9 cellular contexts compared by ENCODE assay signal in the genomic region with DNA sequence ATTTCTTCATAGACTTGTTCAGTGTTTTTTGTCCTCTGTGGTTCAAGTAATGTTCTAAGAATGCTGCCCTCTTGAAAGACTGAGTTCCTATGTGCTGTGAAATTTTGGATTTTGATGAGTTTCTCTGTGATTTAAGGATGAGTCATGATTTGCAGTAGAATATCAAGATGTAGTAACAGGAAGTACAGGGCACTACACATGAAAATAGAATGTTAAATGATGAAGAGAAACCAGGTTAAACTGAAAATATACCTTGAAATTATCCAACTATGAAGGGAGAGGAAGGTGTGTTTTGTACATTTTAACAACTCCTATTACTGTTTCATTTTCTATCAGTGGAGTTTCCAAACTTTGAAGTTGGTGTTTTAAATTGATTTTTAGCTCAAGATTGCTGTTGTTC. TPM values are rescaled to one million over a fixed set of nuclear protein-coding genes. Genes with fewer than 3 reads are reported as not detected.
DNase-seq lines count a peak whose midpoint lies in the region; ATAC-seq and TF ChIP-seq lines count a peak whose summit lies in the region.
"Had no signal": no experiment of that assay in that cellular context is flagged by ENCODE, and none has a peak within 500 bp of the region (broad histone marks: within the 10 kb centered on the region; RNA-seq: fewer than 3 reads in every experiment).

No MANE protein-coding gene starts in this region.

- H3K36me3 Mint-ChIP-seq in stimulated activated effector memory CD8-positive, alpha-beta T cell treated with anti-CD3 and anti-CD28 coated beads, Interleukin-12 subunit alpha, Interleukin-12 subunit beta, amount 100 ng/mL, for 72 hours, result peaks cover 17% of the 10 kb centered on the region
- peaks cover 4% of the 10 kb centered on the region for H3K36me3 Mint-ChIP-seq in neural progenitor cell

- ATAC-seq in GM18519 (IDR thresholded peaks at IDR 0.05; ENCODE audit: low FRiP score, unreplicated experiment) (peak; percentile 30), Panc1 (no peak)
- ATAC-seq in stimulated activated effector memory CD8-positive, alpha-beta T cell treated with anti-CD3 and anti-CD28 coated beads, Interleukin-12 subunit alpha, Interleukin-12 subunit beta, amount 100 ng/mL, for 72 hours, result peak; percentile 58
- ATAC-seq: heart right ventricle had no signal

- no peaks in the 10 kb centered on the region for H3K27me3 Mint-ChIP-seq in neural progenitor cell (ENCODE audit: insufficient read depth, low read depth)

- in situ Hi-C loops in Panc1 (cut with HindIII; ENCODE audit: low pct_unique_long_range_greater_than_20kb, low sequenced_read_pairs), result no loop called here

- H3K9me3 ChIP-seq in Panc1 (ENCODE audit: control insufficient read depth, insufficient read depth, low read depth, low read length) (no peaks in the 10 kb centered on the region), neural progenitor cell (ENCODE audit: low read depth) (no peaks in the 10 kb centered on the region)
- H3K9me3 ChIP-seq: heart right ventricle had no signal

- no peaks in the 10 kb centered on the region; the same call in 1 of the 2 replicates for H3K36me3 ChIP-seq in Panc1 (ENCODE audit: control insufficient read depth, insufficient read depth, low read length)
- H3K36me3 ChIP-seq in neural progenitor cell, result no peaks in the 10 kb centered on the region

- H3K4me1 ChIP-seq in Panc1 (ENCODE audit: control insufficient read depth, insufficient read depth, low read length) (peaks cover 32% of the 10 kb centered on the region), neural progenitor cell (peaks cover 14% of the 10 kb centered on the region)

- peak overlapping the region; percentile 19 for H3K27ac Mint-ChIP-seq in stimulated activated effector memory CD8-positive, alpha-beta T cell treated with anti-CD3 and anti-CD28 coated beads, Interleukin-12 subunit alpha, Interleukin-12 subunit beta, amount 100 ng/mL, for 72 hours
- no peak overlapping the region for H3K27ac Mint-ChIP-seq in neural progenitor cell

- no peak for DNase-seq in Panc1 (ENCODE audit: low read depth, low spot score)
- DNase-seq in dermis blood vessel endothelial cell, result peak; percentile 63
- no peak for DNase-seq in stimulated activated effector memory CD8-positive, alpha-beta T cell treated with anti-CD3 and anti-CD28 coated beads, Interleukin-12 subunit alpha, Interleukin-12 subunit beta, amount 100 ng/mL, for 72 hours (ENCODE audit: low spot score in 2 of 2)
- DNase-seq in neural progenitor cell (ENCODE audit: low spot score), result no peak
- DNase-seq in DMS153 (lab: John Stamatoyannopoulos, UW), result no peak
- DNase-seq in NCI-H524 (lab: John Stamatoyannopoulos, UW), result no peak
- no peak for DNase-seq in globus pallidus (ENCODE audit: low spot score)
- DNase-seq: heart right ventricle had no signal

- intact Hi-C loops in Panc1 (cut with micrococcal nuclease; ENCODE audit: unreplicated experiment), result no loop called here

- H3K4me1 Mint-ChIP-seq in stimulated activated effector memory CD8-positive, alpha-beta T cell treated with anti-CD3 and anti-CD28 coated beads, Interleukin-12 subunit alpha, Interleukin-12 subunit beta, amount 100 ng/mL, for 72 hours, result peaks cover 56% of the 10 kb centered on the region
- H3K4me1 Mint-ChIP-seq in neural progenitor cell, result peaks cover 24% of the 10 kb centered on the region

- H3K27ac ChIP-seq in Panc1 (ENCODE audit: low read length), result peak overlapping the region; percentile 65; the same call in 1 of the 2 replicates
- H3K27ac ChIP-seq in neural progenitor cell, result no peak overlapping the region

- no peaks in the 10 kb centered on the region for H3K27me3 ChIP-seq in Panc1 (ENCODE audit: control insufficient read depth, insufficient read depth, low read length)
- peaks cover 40% of the 10 kb centered on the region for H3K27me3 ChIP-seq in neural progenitor cell
- H3K27me3 ChIP-seq: heart right ventricle had no signal

- peak overlapping the region; percentile 94 for H3K4me3 Mint-ChIP-seq in stimulated activated effector memory CD8-positive, alpha-beta T cell treated with anti-CD3 and anti-CD28 coated beads, Interleukin-12 subunit alpha, Interleukin-12 subunit beta, amount 100 ng/mL, for 72 hours
- H3K4me3 Mint-ChIP-seq in neural progenitor cell, result no peak overlapping the region

- H3K4me2 ChIP-seq in neural progenitor cell, result no peak overlapping the region

- POLR2A ChIA-PET in Panc1 (lab: Charles Lee), result no interaction called here

- no peaks in the 10 kb centered on the region for H4K20me1 ChIP-seq in neural progenitor cell (ENCODE audit: low read depth)

- H3K9me3 Mint-ChIP-seq in stimulated activated effector memory CD8-positive, alpha-beta T cell treated with anti-CD3 and anti-CD28 coated beads, Interleukin-12 subunit alpha, Interleukin-12 subunit beta, amount 100 ng/mL, for 72 hours, result no peaks in the 10 kb centered on the region
- H3K9me3 Mint-ChIP-seq in neural progenitor cell, result peaks cover 6% of the 10 kb centered on the region

- H3K9ac ChIP-seq in neural progenitor cell, result no peak overlapping the region

- H3F3A ChIP-seq in neural progenitor cell (ENCODE audit: low read depth), result peaks cover 15% of the 10 kb centered on the region

- no peak overlapping the region for H3K4me3 ChIP-seq in Panc1 (ENCODE audit: low read depth in 2 of 2, low read length in 2 of 2)
- H3K4me3 ChIP-seq in neural progenitor cell, result no peak overlapping the region

- TF ChIP-seq CTCF in Panc1 (IDR thresholded peaks at IDR 0.05) (no peak), neural progenitor cell (IDR thresholded peaks at IDR 0.05) (no peak)

- H2AFZ ChIP-seq in neural progenitor cell (replicated peaks), result no peak overlapping the region

- no peaks in the 10 kb centered on the region for H3K79me2 ChIP-seq in neural progenitor cell (ENCODE audit: low read depth)

- BruUV-seq in Panc1 (replicated peaks; lab: Mats Ljungman, UMichigan), result no TSS peak

- CTCF ChIA-PET in Panc1 (lab: Charles Lee), result no interaction called here

RNA-seq across cellular contexts. Expression of a gene that starts 4.8 kb away (rescaled TPM):
- 25.1 TPM for total RNA-seq in Panc1 (2021; ENCODE audit: unreplicated experiment)
- polyA plus RNA-seq in Panc1 (2012; ENCODE audit: insufficient read length), result 21.8 TPM
- total RNA-seq in dermis blood vessel endothelial cell, result 45.6 and 95.3 TPM in 2 replicates
- 4.8 and 5.0 TPM in 2 replicates for total RNA-seq in neural progenitor cell (ENCODE audit: low replicate concordance)
